Comparison of ENCODE assay signal across 8 cellular contexts in genomic region chr4:1578968-1579833, GRCh38.
A peak's percentile ranks its signal among the peaks of the same experiment; 100 is the strongest.
DNase-seq lines count a peak whose midpoint lies in the region; ATAC-seq and TF ChIP-seq lines count a peak whose summit lies in the region.

No MANE protein-coding gene starts in this region.

- H3K4me3 Mint-ChIP-seq in GM23338: peak overlapping the region; percentile 67; the same call in 2 of the 3 replicates
- peak overlapping the region; percentile 67 for H3K4me3 Mint-ChIP-seq in activated T-helper 2 cell treated with anti-CD3 and anti-CD28 coated beads, Interferon-gamma antibody, Interleukin-2, Interleukin-4, amounts not matched to agents 10 μg/mL and 5 μg/mL and 100 μg/mL, durations not matched to agents 14 hours and 24 hours and 36 hours (ENCODE audit: low read depth)

- H3K4me1 Mint-ChIP-seq in GM23338: peaks cover 19% of the 10 kb centered on the region
- peaks cover 2% of the 10 kb centered on the region for H3K4me1 Mint-ChIP-seq in activated T-helper 2 cell treated with anti-CD3 and anti-CD28 coated beads, Interferon-gamma antibody, Interleukin-2, Interleukin-4, amounts not matched to agents 10 μg/mL and 5 μg/mL and 100 μg/mL, durations not matched to agents 14 hours and 24 hours and 36 hours (ENCODE audit: low read depth)

- in situ Hi-C loops in ACHN (cut with HindIII; ENCODE audit: low pct_ligation_motif_present, low pct_unique_long_range_greater_than_20kb, low sequenced_read_pairs): no loop called here
- in situ Hi-C loops in G401 (cut with HindIII; ENCODE audit: low sequenced_read_pairs): no loop called here

- DNase-seq in ACHN: peak; percentile 84
- DNase-seq in GM23338 (ENCODE audit: low spot score): peak; percentile 68
- peak; percentile 69 for DNase-seq in RWPE1 (ENCODE audit: low spot score)
- DNase-seq in activated T-helper 2 cell treated with anti-CD3 and anti-CD28 coated beads, Interferon-gamma antibody, Interleukin-2, Interleukin-4, amounts not matched to agents 10 μg/mL and 5 μg/mL and 100 μg/mL, durations not matched to agents 14 hours and 24 hours and 36 hours (ENCODE audit: low spot score): peak; percentile 68
- DNase-seq in fibroblast of villous mesenchyme (ENCODE audit: low read depth): peak; percentile 60
- DNase-seq in thoracic aorta (ENCODE audit: low spot score): peak; percentile 33
- no peak for DNase-seq in G401 (ENCODE audit: low spot score)

- H3K9me3 ChIP-seq in neutrophil (no peaks in the 10 kb centered on the region), thoracic aorta (no peaks in the 10 kb centered on the region)

- H3K9me2 ChIP-seq in GM23338 (ENCODE audit: insufficient read depth): no peaks in the 10 kb centered on the region

- peak overlapping the region; percentile 82 for H3K4me2 ChIP-seq in GM23338

- H3K27ac ChIP-seq in GM23338 (ENCODE audit: low read depth) (no peak overlapping the region), RWPE1 (peak overlapping the region; percentile 81), neutrophil (peak overlapping the region; percentile 87), thoracic aorta (peak overlapping the region; percentile 50 to 77)

- CTCF ChIA-PET in RWPE1 (lab: Yijun Ruan, JAX): interaction anchor here (0.6 kb wide), 1 partner anchor 31 kb away, joined by 3 read pairs; no protein-coding TSS in a partner anchor

- no peak overlapping the region for H3K27ac Mint-ChIP-seq in GM23338
- peak overlapping the region; percentile 70 for H3K27ac Mint-ChIP-seq in activated T-helper 2 cell treated with anti-CD3 and anti-CD28 coated beads, Interferon-gamma antibody, Interleukin-2, Interleukin-4, amounts not matched to agents 10 μg/mL and 5 μg/mL and 100 μg/mL, durations not matched to agents 14 hours and 24 hours and 36 hours

- H3K36me3 ChIP-seq in GM23338 (ENCODE audit: insufficient read depth) (no peaks in the 10 kb centered on the region), neutrophil (no peaks in the 10 kb centered on the region), thoracic aorta (no peaks in the 10 kb centered on the region)

- no peaks in the 10 kb centered on the region; the same call in 2 of the 3 replicates for H3K36me3 Mint-ChIP-seq in GM23338 (ENCODE audit: low read depth)
- H3K36me3 Mint-ChIP-seq in activated T-helper 2 cell treated with anti-CD3 and anti-CD28 coated beads, Interferon-gamma antibody, Interleukin-2, Interleukin-4, amounts not matched to agents 10 μg/mL and 5 μg/mL and 100 μg/mL, durations not matched to agents 14 hours and 24 hours and 36 hours (ENCODE audit: low read depth): no peaks in the 10 kb centered on the region

- H3K27me3 ChIP-seq in GM23338 (ENCODE audit: insufficient read depth): peaks cover 10% of the 10 kb centered on the region
- H3K27me3 ChIP-seq in neutrophil: peaks cover 7% of the 10 kb centered on the region
- no peaks in the 10 kb centered on the region for H3K27me3 ChIP-seq in thoracic aorta (replicated peaks; ENCODE audit: insufficient read depth)

- peak overlapping the region; percentile 76 for H2AFZ ChIP-seq in GM23338

- peak overlapping the region; percentile 71 for H3K4me3 ChIP-seq in GM23338
- H3K4me3 ChIP-seq in fibroblast of villous mesenchyme (ENCODE audit: low read depth, low read length): peak overlapping the region; percentile 62
- peak overlapping the region; percentile 89 to 90 for H3K4me3 ChIP-seq in neutrophil (ENCODE audit: low read depth in 1 of 2, low read length in 1 of 2)
- peak overlapping the region; percentile 94 for H3K4me3 ChIP-seq in thoracic aorta

- H3K79me2 ChIP-seq in GM23338 (replicated peaks; ENCODE audit: insufficient read depth): no peaks in the 10 kb centered on the region

- peaks cover 17% of the 10 kb centered on the region for H3K27me3 Mint-ChIP-seq in GM23338 (ENCODE audit: insufficient read depth, low read depth, poor library complexity)
- H3K27me3 Mint-ChIP-seq in activated T-helper 2 cell treated with anti-CD3 and anti-CD28 coated beads, Interferon-gamma antibody, Interleukin-2, Interleukin-4, amounts not matched to agents 10 μg/mL and 5 μg/mL and 100 μg/mL, durations not matched to agents 14 hours and 24 hours and 36 hours (ENCODE audit: low read depth): no peaks in the 10 kb centered on the region

- POLR2A ChIA-PET in RWPE1 (lab: Yijun Ruan, JAX; ENCODE audit: low non-redundant PET): no interaction called here

- H3K4me1 ChIP-seq in GM23338 (ENCODE audit: insufficient read depth): peaks cover 13% of the 10 kb centered on the region
- peaks cover 0 to 19% of the 10 kb centered on the region in 2 experiments for H3K4me1 ChIP-seq in neutrophil (ENCODE audit: control insufficient read depth in 1 of 2, insufficient read depth in 1 of 2, low read depth in 1 of 2, low read length in 1 of 2)
- H3K4me1 ChIP-seq in thoracic aorta (ENCODE audit: control insufficient read depth in 1 of 2, low read depth in 2 of 2): peaks cover 0 to 5% of the 10 kb centered on the region in 2 donors

- ATAC-seq in GM23338 (peak; percentile 28), thoracic aorta (ENCODE audit: insufficient number of reproducible peaks, low FRiP score, low read depth) (peak; percentile 32)

- no peaks in the 10 kb centered on the region for H4K20me1 ChIP-seq in GM23338 (replicated peaks; ENCODE audit: insufficient read depth)

- TF ChIP-seq CTCF in GM23338 (conservative IDR thresholded peaks at IDR 0.05; ENCODE audit: low read depth in 2 of 2) (peak; percentile 37 to 58), RWPE1 (conservative IDR thresholded peaks at IDR 0.05; ENCODE audit: low read depth) (peak; percentile 82), fibroblast of villous mesenchyme (IDR thresholded peaks at IDR 0.05; ENCODE audit: insufficient read depth, low read depth, low read length) (peak; percentile 38), neutrophil (IDR thresholded peaks at IDR 0.05) (peak; percentile 91), thoracic aorta (IDR thresholded peaks at IDR 0.05) (peak; percentile 60)

- peaks cover 6% of the 10 kb centered on the region; the same call in 1 of the 2 replicates for H3F3A ChIP-seq in GM23338 (replicated peaks; ENCODE audit: low read depth)

- peaks cover 6% of the 10 kb centered on the region; the same call in 2 of the 3 replicates for H3K9me3 Mint-ChIP-seq in GM23338
- no peaks in the 10 kb centered on the region for H3K9me3 Mint-ChIP-seq in activated T-helper 2 cell treated with anti-CD3 and anti-CD28 coated beads, Interferon-gamma antibody, Interleukin-2, Interleukin-4, amounts not matched to agents 10 μg/mL and 5 μg/mL and 100 μg/mL, durations not matched to agents 14 hours and 24 hours and 36 hours

- intact Hi-C loops in activated T-helper 2 cell treated with anti-CD3 and anti-CD28 coated beads, Interferon-gamma antibody, Interleukin-2, Interleukin-4, amounts not matched to agents 10 μg/mL and 5 μg/mL and 100 μg/mL, durations not matched to agents 14 hours and 24 hours and 36 hours (cut with micrococcal nuclease): loop anchor here (1.0 kb wide), 1 partner anchor 232 kb away; the partner anchor contains the start of gene UVSSA

TF ChIP-seq in GM23338, 12 proteins besides CTCF, POLR2A, EP300 and RAD21 (continues in another document):
- TF ChIP-seq EZH2 (IDR thresholded peaks at IDR 0.05; ENCODE audit: low read depth, unreplicated experiment) (no peak), NANOG (IDR thresholded peaks at IDR 0.05; ENCODE audit: borderline replicate concordance) (no peak), CREB1 (CRISPR knock-in tag; IDR thresholded peaks at IDR 0.05; ENCODE audit: low read depth) (peak; percentile 47), ETS1 (IDR thresholded peaks at IDR 0.05) (no peak), JUNB (IDR thresholded peaks at IDR 0.05; ENCODE audit: unreplicated experiment) (no peak), ZNF331 (CRISPR knock-in tag; IDR thresholded peaks at IDR 0.05; ENCODE audit: low read depth) (no peak), ZNF114 (CRISPR knock-in tag; IDR thresholded peaks at IDR 0.05) (no peak)

Comparison
In these comparisons a context has a peak if more than half of its experiments do, and no peak if none do; other contexts are left out.
1. CTCF ChIP-seq: peak in every context shown above with its lines; median percentile 91 in neutrophil; 82 in RWPE1; 60 in thoracic aorta; 48 in GM23338; 38 in fibroblast of villous mesenchyme.